ENCODE assay signal across 7 cellular contexts in genomic region chr1:62962794-62963776, GRCh38.
A peak's percentile ranks its signal among the peaks of the same experiment; 100 is the strongest.
DNase-seq lines count a peak whose midpoint lies in the region; TF ChIP-seq lines count a peak whose summit lies in the region.

No MANE protein-coding gene starts in this region.

- peaks cover 0 to 6% (median 2%) of the 10 kb centered on the region in 4 donors for H3K4me1 ChIP-seq in stomach

- no peak for TF ChIP-seq POLR2A in stomach (IDR thresholded peaks at IDR 0.05)

- no peaks in the 10 kb centered on the region for H3K36me3 ChIP-seq in stomach

- DNase-seq in EH (ENCODE audit: low read depth) (peak; percentile 34), GM20000 (ENCODE audit: low spot score) (peak; percentile 63), LNCaP clone FGC (ENCODE audit: low read depth) (peak; percentile 8), hepatic stellate cell (ENCODE audit: low spot score) (peak; percentile 53), stomach (peak; percentile 46), NCI-H128 (lab: John Stamatoyannopoulos, UW; ENCODE audit: unreplicated experiment) (no peak)
- DNase-seq in activated CD4-positive, alpha-beta T cell treated with anti-CD3 and anti-CD28 coated beads, Interleukin-2, amount 50 U/mL, for 48 hours, result peak; percentile 31 to 33

- WGBS in stomach, 5 donors, result 15 to 31% (median 19%) methylated on average over 6 to 10 of the region's 10 CpGs

- peaks cover 0 to 4% (median 0%) of the 10 kb centered on the region in 3 donors for H3K27me3 ChIP-seq in stomach

- H3K9me3 ChIP-seq in stomach, result no peaks in the 10 kb centered on the region

- no peak for TF ChIP-seq EP300 in stomach (IDR thresholded peaks at IDR 0.05)

- H3K4me3 ChIP-seq in LNCaP clone FGC (ENCODE audit: low read depth, low read length) (no peak overlapping the region), stomach (no peak overlapping the region)

- TF ChIP-seq CTCF in GM20000 (IDR thresholded peaks at IDR 0.05; ENCODE audit: extremely low read depth, missing control alignments) (peak; percentile 21), LNCaP clone FGC (IDR thresholded peaks at IDR 0.05; ENCODE audit: control insufficient read depth, extremely low read depth, insufficient read depth) (peak; percentile 84), stomach (IDR thresholded peaks at IDR 0.05) (peak in 4 of 7 experiments; percentile 25 to 40 (median 32))

- intact Hi-C loops in stomach (cut with DNase I; ENCODE audit: low total_unique reads), result no loop called here

- no peak overlapping the region for H3K27ac ChIP-seq in stomach

Comparison
In these comparisons a context has a peak if more than half of its experiments do, and no peak if none do; other contexts are left out.
1. CTCF ChIP-seq: peak in every context shown above with its lines; median percentile 84 in LNCaP clone FGC; 32 in stomach; 21 in GM20000.